11 cellular contexts compared by ENCODE assay signal in genomic region chr19:11405846-11406643, GRCh38. TPM values are rescaled to one million over a fixed set of nuclear protein-coding genes. Genes with fewer than 3 reads are reported as not detected.
DNase-seq lines count a peak whose midpoint lies in the region; ATAC-seq and TF ChIP-seq lines count a peak whose summit lies in the region.
"Had no signal": no experiment of that assay in that cellular context is flagged by ENCODE, and none has a peak within 500 bp of the region (broad histone marks: within the 10 kb centered on the region; RNA-seq: fewer than 3 reads in every experiment).

No MANE protein-coding gene starts in this region.

- no peaks in the 10 kb centered on the region for H3K4me1 Mint-ChIP-seq in activated CD8-positive, alpha-beta T cell treated with anti-CD3 and anti-CD28 coated beads for 36 hours (ENCODE audit: low read depth)

- no peaks in the 10 kb centered on the region for H3K9me3 Mint-ChIP-seq in activated CD8-positive, alpha-beta T cell treated with anti-CD3 and anti-CD28 coated beads for 36 hours

- no peak for TF ChIP-seq POLR2A in spleen (IDR thresholded peaks at IDR 0.05)

- TF ChIP-seq CTCF in GM10266 (IDR thresholded peaks at IDR 0.05; ENCODE audit: control insufficient read depth, insufficient read depth, low read depth, missing control alignments) (peak; percentile 39), foreskin fibroblast (IDR thresholded peaks at IDR 0.05; ENCODE audit: low read depth, low read length) (peak; percentile 23), spleen (IDR thresholded peaks at IDR 0.05 in 8 of 11, conservative IDR thresholded peaks at IDR 0.05 in 3 of 11) (peak in 6 of 11 experiments; percentile 27 to 41 (median 33))
- no peak for TF ChIP-seq CTCF in activated CD8-positive, alpha-beta T cell treated with anti-CD3 and anti-CD28 coated beads for 36 hours (IDR thresholded peaks at IDR 0.05)

- H3K4me3 ChIP-seq in foreskin fibroblast (ENCODE audit: low read depth in 1 of 2, low read length in 2 of 2) (no peak overlapping the region), spleen (peak overlapping the region in 1 of 8 donors; percentile 27)
- H3K4me3 ChIP-seq: hepatocyte, upper lobe of left lung had no signal

- no peaks in the 10 kb centered on the region for H3K9me3 ChIP-seq in spleen
- H3K9me3 ChIP-seq: upper lobe of left lung had no signal

- H3K4me1 ChIP-seq in spleen, result peaks cover 2 to 34% (median 13%) of the 10 kb centered on the region in 6 donors

- DNase-seq in GM10266 (ENCODE audit: extremely low spot score), result no peak
- peak; percentile 70 for DNase-seq in activated CD8-positive, alpha-beta T cell treated with anti-CD3 and anti-CD28 coated beads for 36 hours
- peak in 1 of 2 donors; percentile 27 for DNase-seq in foreskin fibroblast
- peak; percentile 80 for DNase-seq in spleen
- DNase-seq: MM.1S had no signal

- no peaks in the 10 kb centered on the region for H3K36me3 Mint-ChIP-seq in activated CD8-positive, alpha-beta T cell treated with anti-CD3 and anti-CD28 coated beads for 36 hours (ENCODE audit: low read depth)

- POLR2A ChIA-PET in activated CD8-positive, alpha-beta T cell treated with anti-CD3 and anti-CD28 coated beads for 36 hours (lab: Charles Lee), result interaction anchor here (1.4 kb wide), 1 partner anchor 20 kb away, joined by 3 read pairs; no protein-coding TSS in a partner anchor

- peak overlapping the region in 4 of 8 donors; percentile 46 to 78 (median 71) for H3K27ac ChIP-seq in spleen

- H3K27me3 Mint-ChIP-seq in activated CD8-positive, alpha-beta T cell treated with anti-CD3 and anti-CD28 coated beads for 36 hours, result peaks cover 5% of the 10 kb centered on the region

- ATAC-seq in activated CD8-positive, alpha-beta T cell treated with anti-CD3 and anti-CD28 coated beads for 36 hours, result peak; percentile 68
- ATAC-seq in GM21576 (IDR thresholded peaks at IDR 0.05; ENCODE audit: unreplicated experiment) (no peak), GM18861 (IDR thresholded peaks at IDR 0.05; ENCODE audit: unreplicated experiment) (no peak), HG03521 (IDR thresholded peaks at IDR 0.05; ENCODE audit: unreplicated experiment) (no peak), HG03565 (IDR thresholded peaks at IDR 0.05; ENCODE audit: unreplicated experiment) (no peak)

- WGBS in spleen, 5 donors, result 39 to 51% (median 42%) methylated on average over 33 to 44 of the region's 44 CpGs

- H3K27ac Mint-ChIP-seq in activated CD8-positive, alpha-beta T cell treated with anti-CD3 and anti-CD28 coated beads for 36 hours, result no peak overlapping the region

- intact Hi-C loops in activated CD8-positive, alpha-beta T cell treated with anti-CD3 and anti-CD28 coated beads for 36 hours (cut with micrococcal nuclease), result no loop called here
- intact Hi-C loops in spleen (cut with DNase I; ENCODE audit: low total_unique reads), result no loop called here

- peaks cover 0 to 16% (median 0%) of the 10 kb centered on the region in 6 donors for H3K36me3 ChIP-seq in spleen

- CTCF ChIA-PET in activated CD8-positive, alpha-beta T cell treated with anti-CD3 and anti-CD28 coated beads for 36 hours (lab: Charles Lee), result interaction anchor here (0.9 to 2.5 kb wide), 2 partner anchors 25 to 76 kb away, joined by 3 to 9 read pairs; no protein-coding TSS in a partner anchor

- H3K4me3 Mint-ChIP-seq in activated CD8-positive, alpha-beta T cell treated with anti-CD3 and anti-CD28 coated beads for 36 hours, result no peak overlapping the region

- peaks cover 0 to 35% (median 0%) of the 10 kb centered on the region in 7 donors for H3K27me3 ChIP-seq in spleen (replicated peaks in 1 of 7)
- H3K27me3 ChIP-seq: hepatocyte, upper lobe of left lung had no signal

RNA-seq across cellular contexts. Expression of gene RGL3, which starts 13.1 kb away (rescaled TPM):
- total RNA-seq in activated CD8-positive, alpha-beta T cell treated with anti-CD3 and anti-CD28 coated beads for 36 hours, result not detected
- total RNA-seq in spleen, result 10 to 100 TPM; 17.9 to 57.7 (median 37.8) TPM
- polyA plus RNA-seq in spleen, result 10 to 100 TPM in 2 of 3 donors, 1 to 10 TPM in 1; 5.1 to 16.4 (median 11.2) TPM

RNA-seq across cellular contexts. Expression of gene EPOR, which starts 21.9 kb away (rescaled TPM):
- total RNA-seq in activated CD8-positive, alpha-beta T cell treated with anti-CD3 and anti-CD28 coated beads for 36 hours, result 1 to 10 TPM; 7.0 to 9.8 TPM
- 10 to 100 TPM; 15.0 to 24.0 (median 19.9) TPM for total RNA-seq in spleen
- 1 to 10 TPM; 4.5 to 8.2 (median 5.6) TPM for polyA plus RNA-seq in spleen

RNA-seq across cellular contexts. Expression of gene ODAD3, which starts 28.9 kb away (rescaled TPM):
- total RNA-seq in activated CD8-positive, alpha-beta T cell treated with anti-CD3 and anti-CD28 coated beads for 36 hours, result under 1 TPM; 0.47 to 0.70 TPM
- 1 to 10 TPM in 3 of 7 donors, under 1 TPM in 4; 0.23 to 2.3 (median 0.85) TPM for total RNA-seq in spleen
- 1 to 10 TPM in 2 of 3 donors, under 1 TPM in 1; 0.59 to 2.1 (median 1.7) TPM for polyA plus RNA-seq in spleen

RNA-seq across cellular contexts. Expression of gene PRKCSH, which starts 29.4 kb away (rescaled TPM):
- 100 to 1,000 TPM; 207 to 211 TPM for total RNA-seq in activated CD8-positive, alpha-beta T cell treated with anti-CD3 and anti-CD28 coated beads for 36 hours
- total RNA-seq in spleen, result 100 to 1,000 TPM; 114 to 258 (median 230) TPM
- 100 to 1,000 TPM in 1 of 3 donors, 10 to 100 TPM in 2; 80.3 to 105 (median 86.0) TPM for polyA plus RNA-seq in spleen

RNA-seq across cellular contexts. Expression of gene SWSAP1, which starts 31.6 kb away (rescaled TPM):
- total RNA-seq in activated CD8-positive, alpha-beta T cell treated with anti-CD3 and anti-CD28 coated beads for 36 hours, result 1 to 10 TPM; 1.5 to 1.8 TPM
- total RNA-seq in spleen, result 1 to 10 TPM; 2.7 to 6.0 (median 4.0) TPM
- 1 to 10 TPM; 7.0 to 9.3 (median 8.3) TPM for polyA plus RNA-seq in spleen

Comparison
In these comparisons a context has a peak if more than half of its experiments do, and no peak if none do; other contexts are left out.
1. RNA of gene RGL3, which starts 13.1 kb away (total RNA-seq): 17.9 to 57.7 TPM in spleen; not detected in activated CD8-positive, alpha-beta T cell treated with anti-CD3 and anti-CD28 coated beads for 36 hours; every median in the first group is over 10 times any median in the second.